ENCODE assay signal across 28 cellular contexts in the genomic region with DNA sequence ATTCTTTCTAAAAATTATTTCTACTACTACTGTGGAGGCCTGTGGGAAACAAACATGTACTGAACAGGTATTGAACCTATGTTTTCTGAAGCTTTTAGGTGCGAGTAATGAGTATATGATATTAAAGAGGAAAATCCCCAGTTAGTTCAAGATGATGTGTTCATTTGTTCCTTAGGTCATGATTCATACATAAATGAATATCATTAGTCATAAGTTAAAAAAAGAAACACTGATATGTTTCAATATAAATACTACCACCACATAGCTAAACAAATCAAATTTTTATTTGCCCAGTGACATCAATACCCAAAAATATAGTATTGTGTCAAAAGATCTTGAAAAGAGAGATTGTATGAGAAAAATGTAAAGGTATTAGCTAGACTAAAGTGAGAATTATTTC.
DNase-seq lines count a peak whose midpoint lies in the region; ATAC-seq and TF ChIP-seq lines count a peak whose summit lies in the region.
"Had no signal": no experiment of that assay in that cellular context is flagged by ENCODE, and none has a peak within 500 bp of the region (broad histone marks: within the 10 kb centered on the region; RNA-seq: fewer than 3 reads in every experiment).

No MANE protein-coding gene starts in this region.

- no peaks in the 10 kb centered on the region for H3K36me3 ChIP-seq in ACC112 (ENCODE audit: insufficient read depth, low read length)
- H3K36me3 ChIP-seq: esophagus squamous epithelium, left ventricle myocardium inferior had no signal

- no peak for TF ChIP-seq CTCF in astrocyte of the spinal cord (IDR thresholded peaks at IDR 0.05; ENCODE audit: low read depth, low read length)
- TF ChIP-seq CTCF in fibroblast of villous mesenchyme (IDR thresholded peaks at IDR 0.05; ENCODE audit: insufficient read depth, low read depth, low read length) = no peak

- ATAC-seq in HG03095 (IDR thresholded peaks at IDR 0.05; ENCODE audit: unreplicated experiment) = no peak
- no peak for ATAC-seq in GM18505 (IDR thresholded peaks at IDR 0.05; ENCODE audit: unreplicated experiment)
- ATAC-seq: body of pancreas; CD8-positive, alpha-beta T cell; stimulated activated naive CD8-positive, alpha-beta T cell treated with anti-CD3 and anti-CD28 coated beads, Interleukin-15, Interleukin-2, amounts not matched to agents 100 U/mL and 50 U/mL, for 24 hours had no signal

- H3K4me1 ChIP-seq in ACC112 (ENCODE audit: control insufficient read depth, insufficient read depth, low read length, unreplicated experiment) = peaks cover 17% of the 10 kb centered on the region
- H3K4me1 ChIP-seq: body of pancreas, esophagus squamous epithelium, left ventricle myocardium inferior, parathyroid adenoma, testis had no signal

- no peaks in the 10 kb centered on the region for H3K27me3 ChIP-seq in ACC112 (ENCODE audit: insufficient read depth, low read length)
- H3K27me3 ChIP-seq: body of pancreas, esophagus squamous epithelium, testis had no signal

- H3K79me2 ChIP-seq in ACC112 (ENCODE audit: control insufficient read depth, insufficient read depth, low read length, unreplicated experiment) = no peaks in the 10 kb centered on the region
- H3K79me2 ChIP-seq: parathyroid adenoma had no signal

- peak overlapping the region; percentile 16; the same call in 1 of the 2 replicates for H3K27ac ChIP-seq in ACC112 (ENCODE audit: low read depth, low read length)
- H3K27ac ChIP-seq: body of pancreas, esophagus squamous epithelium, left ventricle myocardium inferior, parathyroid adenoma, testis had no signal

- DNase-seq in HCEC 1CT (peak; percentile 86), astrocyte of the spinal cord (ENCODE audit: low read depth, low spot score) (peak; percentile 3), fibroblast of villous mesenchyme (ENCODE audit: low read depth) (peak; percentile 15), T1000 (lab: John Stamatoyannopoulos, UW) (no peak)
- no peak for DNase-seq in stimulated activated CD4-positive, alpha-beta T cell treated with anti-CD3 and anti-CD28 coated beads, Interleukin-4, amount 100 ng/mL, for 4 hours
- DNase-seq: activated CD4-positive, alpha-beta T cell treated with anti-CD3 and anti-CD28 coated beads, Interleukin-2, amount 50 U/mL, for 4 hours; activated CD4-positive, CD25-positive, alpha-beta regulatory T cell; activated gamma-delta T cell treated with Interleukin-2 at 50 U/mL for 16 hours; activated T-cell treated with anti-CD3 and anti-CD28 coated beads, Interleukin-2, amount 50 U/mL, for 48 hours; body of pancreas; CD8-positive, alpha-beta T cell; dermis blood vessel endothelial cell; esophagus squamous epithelium; glutamatergic neuron; KBM-7; left ventricle myocardium inferior; mesendoderm; NCI-H1105 treated with DMSO at 0.1 percent for 48 hours; NCI-H1930; NCI-H2171 treated with DMSO at 0.1 percent for 48 hours; NCI-H510A; stimulated activated naive CD8-positive, alpha-beta T cell treated with anti-CD3 and anti-CD28 coated beads, Interleukin-15, Interleukin-2, amounts not matched to agents 100 U/mL and 50 U/mL, for 24 hours; testis had no signal

- no peak for TF ChIP-seq POLR2A in GM18505 (IDR thresholded peaks at IDR 0.05; ENCODE audit: borderline replicate concordance, extremely low read depth, insufficient read depth, insufficient read length)

- no peak overlapping the region for H2AFZ ChIP-seq in ACC112 (ENCODE audit: low read length, unreplicated experiment)
- H2AFZ ChIP-seq: parathyroid adenoma had no signal

- in situ Hi-C loops in astrocyte of the spinal cord (cut with HindIII; ENCODE audit: low sequenced_read_pairs) = no loop called here

- H3K4me3 ChIP-seq in ACC112 (ENCODE audit: low read depth, low read length) = no peak overlapping the region
- no peak overlapping the region for H3K4me3 ChIP-seq in astrocyte of the spinal cord (ENCODE audit: low read depth, low read length)
- no peak overlapping the region for H3K4me3 ChIP-seq in fibroblast of villous mesenchyme (ENCODE audit: low read depth, low read length)
- H3K4me3 ChIP-seq: body of pancreas, esophagus squamous epithelium, left ventricle myocardium inferior, smooth muscle cell, testis had no signal

Comparison
In these comparisons a context has a peak if more than half of its experiments do, and no peak if none do; other contexts are left out.
1. DNase-seq: peak in HCEC 1CT (single experiment), astrocyte of the spinal cord (single experiment) and fibroblast of villous mesenchyme (single experiment); none in T1000 (single experiment) and stimulated activated CD4-positive, alpha-beta T cell treated with anti-CD3 and anti-CD28 coated beads, Interleukin-4, amount 100 ng/mL, for 4 hours (0 of 2).